ENCODE assay signal across 19 cellular contexts in the genomic region with DNA sequence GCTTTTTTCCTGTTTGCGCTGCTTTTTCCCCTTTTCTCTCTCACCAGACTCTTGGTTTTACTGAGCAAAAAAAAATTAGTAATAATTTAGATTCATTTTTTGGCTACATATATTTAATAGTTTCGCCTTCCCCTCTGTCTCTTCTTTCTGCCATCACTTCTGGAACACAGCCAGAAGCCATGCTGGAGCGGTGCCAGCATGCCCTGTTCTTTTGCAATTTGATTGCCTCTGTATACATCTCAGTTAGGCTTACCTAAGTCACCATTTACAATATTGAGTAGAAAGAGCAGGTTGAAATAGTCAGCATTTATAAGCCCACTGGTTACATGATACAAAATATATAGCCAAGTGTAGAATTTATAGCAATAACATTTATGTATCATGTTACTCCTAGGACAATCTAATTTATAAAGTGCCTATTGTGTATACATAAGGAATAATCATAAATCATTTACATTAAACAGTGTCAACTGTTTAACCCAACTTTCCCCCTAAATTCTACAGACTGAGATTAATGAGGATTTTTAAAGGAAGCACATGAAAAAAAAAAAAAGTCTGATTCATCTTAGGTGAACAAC.
DNase-seq lines count a peak whose midpoint lies in the region; ATAC-seq, FAIRE-seq and TF ChIP-seq lines count a peak whose summit lies in the region.
"Had no signal": no experiment of that assay in that cellular context is flagged by ENCODE, and none has a peak within 500 bp of the region (broad histone marks: within the 10 kb centered on the region; RNA-seq: fewer than 3 reads in every experiment).

No MANE protein-coding gene starts in this region.

- FAIRE-seq in K562 (lab: Jason Lieb, UNC) (no peak), urothelium cell line (lab: Jason Lieb, UNC) (no peak)
- FAIRE-seq: A204.1, GM12878, H1 had no signal

- in situ Hi-C loops in K562 (cut with MboI): no loop called here

- POLR2A ChIA-PET in K562 (lab: Yijun Ruan, JAX): no interaction called here

- H3K4me1 ChIP-seq in K562 (replicated peaks in 1 of 2; ENCODE audit: control insufficient read depth in 2 of 2, insufficient read depth in 2 of 2, low read length in 2 of 2): no peaks in the 10 kb centered on the region
- H3K4me1 ChIP-seq in Peyer's patch: no peaks in the 10 kb centered on the region
- H3K4me1 ChIP-seq: adrenal gland, prostate gland had no signal

- no peaks in the 10 kb centered on the region for H3K27me3 ChIP-seq in K562 (ENCODE audit: control insufficient read depth in 2 of 2, insufficient read depth in 2 of 2, low read length in 2 of 2)
- no peaks in the 10 kb centered on the region for H3K27me3 ChIP-seq in Peyer's patch
- H3K27me3 ChIP-seq: adrenal gland, upper lobe of left lung had no signal

- 0% methylated on average over 3 of the region's 3 CpGs for WGBS in K562 (ENCODE audit: insufficient coverage, low coverage, missing lambda C conversion rate)

- TF ChIP-seq CTCF in K562 (IDR thresholded peaks at IDR 0.05 in 2 of 3, conservative IDR thresholded peaks at IDR 0.05 in 1 of 3; ENCODE audit: insufficient read depth in 2 of 3, low read depth in 1 of 3, low read length in 3 of 3) (no peak), Peyer's patch (IDR thresholded peaks at IDR 0.05) (no peak)

- no peak for TF ChIP-seq RAD21 in K562 (CRISPR knock-in tag; conservative IDR thresholded peaks at IDR 0.05 in 1 of 2, IDR thresholded peaks at IDR 0.05 in 1 of 2)

- TF ChIP-seq POLR2A in K562 (conservative IDR thresholded peaks at IDR 0.05) (no peak), Peyer's patch (IDR thresholded peaks at IDR 0.05) (no peak)

- CTCF ChIA-PET in K562 (lab: Yijun Ruan, JAX; ENCODE audit: low intra/inter-chr PET ratio): no interaction called here

- H3K4me3 ChIP-seq in K562 (no peak overlapping the region), Peyer's patch (no peak overlapping the region)
- H3K4me3 ChIP-seq: adrenal gland, GM12878, prostate gland had no signal

- no peak overlapping the region for H3K4me2 ChIP-seq in K562 (ENCODE audit: insufficient read depth, low read length)

- intact Hi-C loops in K562 (cut with micrococcal nuclease): no loop called here

- H3K9ac ChIP-seq in K562 (ENCODE audit: insufficient read depth in 1 of 2, low read depth in 2 of 2, low read length in 2 of 2): no peak overlapping the region

- no TSS peak for BruUV-seq in K562 (replicated peaks; lab: Mats Ljungman, UMichigan)

- no peak for TF ChIP-seq EP300 in K562 (IDR thresholded peaks at IDR 0.05; ENCODE audit: low read length)

- H3K36me3 ChIP-seq in K562 (ENCODE audit: control insufficient read depth, insufficient read depth, low read length) (no peaks in the 10 kb centered on the region), Peyer's patch (no peaks in the 10 kb centered on the region)
- H3K36me3 ChIP-seq: adrenal gland, prostate gland, upper lobe of left lung had no signal

- H3K27ac ChIP-seq in K562 (ENCODE audit: extremely low read depth, low read depth, low read length) (no peak overlapping the region), Peyer's patch (no peak overlapping the region)
- H3K27ac ChIP-seq: adrenal gland, prostate gland, upper lobe of left lung had no signal

- H2AFZ ChIP-seq in K562 (ENCODE audit: low read depth, low read length): no peak overlapping the region

- H3K9me1 ChIP-seq in K562 (ENCODE audit: control insufficient read depth, insufficient read depth, low read length): no peaks in the 10 kb centered on the region

- no peaks in the 10 kb centered on the region for H4K20me1 ChIP-seq in K562 (replicated peaks; ENCODE audit: control insufficient read depth, insufficient read depth, low read length)

- DNase-seq in NCI-H2171 treated with DMSO at 0.1 percent for 48 hours (lab: John Stamatoyannopoulos, UW): peak; percentile 27
- no peak for DNase-seq in NCI-H2171 (lab: John Stamatoyannopoulos, UW)
- DNase-seq in NAMALWA (ENCODE audit: low spot score): peak; percentile 67
- DNase-seq in NCI-H2227 (lab: John Stamatoyannopoulos, UW; ENCODE audit: unreplicated experiment): peak; percentile 57
- no peak for DNase-seq in K562 (ENCODE audit: extremely low read depth in 1 of 4, low spot score in 3 of 4)
- DNase-seq in urothelium cell line (ENCODE audit: low spot score): no peak
- DNase-seq in Peyer's patch: no peak
- DNase-seq: activated CD4-positive, CD25-positive, alpha-beta regulatory T cell; CD4-positive, alpha-beta T cell; stimulated activated CD4-positive, alpha-beta T cell treated with anti-CD3 and anti-CD28 coated beads, Interleukin-12 subunit alpha, Interleukin-12 subunit beta, amount 100 ng/mL, for 4 hours; stimulated activated naive CD4-positive, alpha-beta T cell; T-helper 17 cell; upper lobe of left lung had no signal

- no peaks in the 10 kb centered on the region for H3K9me3 ChIP-seq in K562 (replicated peaks; ENCODE audit: control insufficient read depth, insufficient read depth, low read depth, low read length)
- no peaks in the 10 kb centered on the region for H3K9me3 ChIP-seq in Peyer's patch
- H3K9me3 ChIP-seq: adrenal gland, prostate gland, upper lobe of left lung had no signal

- no peaks in the 10 kb centered on the region for H3K79me2 ChIP-seq in K562 (ENCODE audit: control insufficient read depth, insufficient read depth, low read length)

- ATAC-seq in K562 (no peak), GM19023 (IDR thresholded peaks at IDR 0.05; ENCODE audit: unreplicated experiment) (no peak)
- ATAC-seq: T-helper 17 cell had no signal

TF ChIP-seq in K562, 482 proteins besides CTCF, POLR2A, EP300 and RAD21:
- TF ChIP-seq NFIC (IDR thresholded peaks at IDR 0.05) (peak; percentile 48), STAT5A (IDR thresholded peaks at IDR 0.05; ENCODE audit: borderline replicate concordance, low read length) (no peak)
- TF ChIP-seq, protein P1, sequence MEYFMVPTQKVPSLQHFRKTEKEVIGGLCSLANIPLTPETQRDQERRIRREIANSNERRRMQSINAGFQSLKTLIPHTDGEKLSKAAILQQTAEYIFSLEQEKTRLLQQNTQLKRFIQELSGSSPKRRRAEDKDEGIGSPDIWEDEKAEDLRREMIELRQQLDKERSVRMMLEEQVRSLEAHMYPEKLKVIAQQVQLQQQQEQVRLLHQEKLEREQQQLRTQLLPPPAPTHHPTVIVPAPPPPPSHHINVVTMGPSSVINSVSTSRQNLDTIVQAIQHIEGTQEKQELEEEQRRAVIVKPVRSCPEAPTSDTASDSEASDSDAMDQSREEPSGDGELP (CRISPR knock-in tag; IDR thresholded peaks at IDR 0.05; ENCODE audit: borderline replicate concordance): no peak

Comparison
In these comparisons a context has a peak if more than half of its experiments do, and no peak if none do; other contexts are left out.
1. DNase-seq: peak in NCI-H2171 treated with DMSO at 0.1 percent for 48 hours (single experiment), NAMALWA (single experiment) and NCI-H2227 (single experiment); none in NCI-H2171 (single experiment), K562 (0 of 4), urothelium cell line (single experiment) and Peyer's patch (0 of 3).